In genomic region chr2:17754773-17755425, GRCh38 we compare ENCODE assay signal across 8 cellular contexts. TPM values are rescaled to one million over a fixed set of nuclear protein-coding genes. Genes with fewer than 3 reads are reported as not detected.
A peak's percentile ranks its signal among the peaks of the same experiment; 100 is the strongest.
DNase-seq lines count a peak whose midpoint lies in the region; ATAC-seq and TF ChIP-seq lines count a peak whose summit lies in the region.

No MANE protein-coding gene starts in this region.

- H3K27ac Mint-ChIP-seq in activated CD4-positive, alpha-beta T cell treated with anti-CD3 and anti-CD28 coated beads for 36 hours, result peak overlapping the region; percentile 93

- CTCF ChIA-PET in activated CD4-positive, alpha-beta T cell treated with anti-CD3 and anti-CD28 coated beads for 36 hours (lab: Charles Lee), result interaction anchor here (0.6 to 1.4 kb wide), 3 partner anchors 13 to 36 kb away, joined by 3 to 5 read pairs (median 4); no protein-coding TSS in a partner anchor

- H3K4me3 ChIP-seq in SJSA1, result peak overlapping the region; percentile 96
- H3K4me3 ChIP-seq in fibroblast of lung (replicated peaks in 1 of 4; ENCODE audit: control extremely low read depth in 1 of 4, insufficient read depth in 1 of 4, low read depth in 3 of 4, low read length in 4 of 4), result peak overlapping the region; percentile 77 to 90 (median 86)
- peak overlapping the region; percentile 65 to 99 (median 82) for H3K4me3 ChIP-seq in skin epidermis

- H3K9me3 Mint-ChIP-seq in activated CD4-positive, alpha-beta T cell treated with anti-CD3 and anti-CD28 coated beads for 36 hours (ENCODE audit: low read depth), result no peaks in the 10 kb centered on the region

- H3K27me3 ChIP-seq in SJSA1 (replicated peaks) (no peaks in the 10 kb centered on the region), fibroblast of lung (ENCODE audit: control insufficient read depth, insufficient read depth, low read length) (no peaks in the 10 kb centered on the region)

- peak overlapping the region; percentile 95 for H3K4me2 ChIP-seq in fibroblast of lung (ENCODE audit: extremely low read depth, insufficient read depth, low read length)

- H3K4me1 ChIP-seq in SJSA1 (replicated peaks), result peaks cover 18% of the 10 kb centered on the region
- peaks cover 6% of the 10 kb centered on the region for H3K4me1 ChIP-seq in fibroblast of lung (ENCODE audit: control insufficient read depth, extremely low read depth, insufficient read depth, low read length)

- POLR2A ChIA-PET in activated CD4-positive, alpha-beta T cell treated with anti-CD3 and anti-CD28 coated beads for 36 hours (lab: Charles Lee), result no interaction called here

- H3K9ac ChIP-seq in fibroblast of lung (ENCODE audit: insufficient read depth, low read length), result peak overlapping the region; percentile 94

- DNase-seq in activated CD4-positive, alpha-beta T cell treated with anti-CD3 and anti-CD28 coated beads for 36 hours, result no peak
- no peak for DNase-seq in activated CD4-positive, alpha-beta T cell treated with anti-CD3 and anti-CD28 coated beads, Interleukin-2, amount 50 U/mL, for 1 hour
- peak in 1 of 2 experiments; percentile 21 for DNase-seq in SJSA1 (ENCODE audit: low read depth in 1 of 2, low spot score in 2 of 2)
- peak in 1 of 2 donors; percentile 19 for DNase-seq in fibroblast of lung (ENCODE audit: low read depth in 2 of 2)
- DNase-seq in cerebellar nuclear complex (lab: John Stamatoyannopoulos, UW), result no peak

- H3K36me3 Mint-ChIP-seq in activated CD4-positive, alpha-beta T cell treated with anti-CD3 and anti-CD28 coated beads for 36 hours (ENCODE audit: low read depth), result peaks cover 8% of the 10 kb centered on the region

- H3K27ac ChIP-seq in SJSA1, result peak overlapping the region; percentile 97
- peak overlapping the region; percentile 92 for H3K27ac ChIP-seq in fibroblast of lung (ENCODE audit: insufficient read depth, low read length)
- peak overlapping the region in 17 of 21 experiments; percentile 86 to 100 (median 98) for H3K27ac ChIP-seq in skin epidermis

- no peak for TF ChIP-seq CTCF in fibroblast of lung (conservative IDR thresholded peaks at IDR 0.05 in 1 of 2, IDR thresholded peaks at IDR 0.05 in 1 of 2; ENCODE audit: low read depth in 1 of 2, low read length in 2 of 2)

- intact Hi-C loops in activated CD4-positive, alpha-beta T cell treated with anti-CD3 and anti-CD28 coated beads for 36 hours (cut with DNase I, micrococcal nuclease), result loop anchor here in 1 of 2 experiments (5.0 kb wide), 3 partner anchors 807 to 1592 kb away; partner anchors contain the start of gene RDH14

- H3K27me3 Mint-ChIP-seq in activated CD4-positive, alpha-beta T cell treated with anti-CD3 and anti-CD28 coated beads for 36 hours, result no peaks in the 10 kb centered on the region

- peak overlapping the region; percentile 91 for H3K4me3 Mint-ChIP-seq in activated CD4-positive, alpha-beta T cell treated with anti-CD3 and anti-CD28 coated beads for 36 hours

- H3K4me1 Mint-ChIP-seq in activated CD4-positive, alpha-beta T cell treated with anti-CD3 and anti-CD28 coated beads for 36 hours, result peaks cover 18% of the 10 kb centered on the region

- H3K79me2 ChIP-seq in fibroblast of lung (ENCODE audit: control insufficient read depth, insufficient read depth, low read length), result peaks cover 82% of the 10 kb centered on the region

- H3K36me3 ChIP-seq in SJSA1 (peaks cover 4% of the 10 kb centered on the region), fibroblast of lung (ENCODE audit: control insufficient read depth, insufficient read depth, low read length) (no peaks in the 10 kb centered on the region)

- no peak for ATAC-seq in activated CD4-positive, alpha-beta T cell treated with anti-CD3 and anti-CD28 coated beads for 36 hours
- ATAC-seq in HG03175 (IDR thresholded peaks at IDR 0.05; ENCODE audit: unreplicated experiment) (no peak), GM21786 (IDR thresholded peaks at IDR 0.05; ENCODE audit: unreplicated experiment) (no peak)

- peak overlapping the region; percentile 57 for H2AFZ ChIP-seq in fibroblast of lung (ENCODE audit: low read length)

- no peaks in the 10 kb centered on the region for H3K9me3 ChIP-seq in SJSA1 (replicated peaks)
- H3K9me3 ChIP-seq in fibroblast of lung (ENCODE audit: control insufficient read depth, insufficient read depth, low read depth, low read length), result no peaks in the 10 kb centered on the region

- H4K20me1 ChIP-seq in fibroblast of lung (ENCODE audit: control insufficient read depth, extremely low read depth, insufficient read depth, low read length), result no peaks in the 10 kb centered on the region

RNA-seq across cellular contexts. Expression of gene GEN1, which starts 1.0 kb away (rescaled TPM):
- 10 to 100 TPM; 21.9 to 25.4 TPM for total RNA-seq in activated CD4-positive, alpha-beta T cell treated with anti-CD3 and anti-CD28 coated beads for 36 hours
- 30.0 and 31.1 TPM in 2 replicates for total RNA-seq in SJSA1 (2014; rRNA removed; shearing (Covaris generic))
- total RNA-seq in fibroblast of lung, result 2.8 and 5.0 TPM in 2 replicates
- polyA plus RNA-seq in fibroblast of lung, result 5.6 and 8.7 TPM in 2 replicates
- polyA plus RNA-seq in fibroblast of lung (2012), result 2.5 and 3.9 TPM in 2 replicates
- polyA minus RNA-seq in fibroblast of lung (ENCODE audit: low replicate concordance), result 0.24 and 2.3 TPM in 2 replicates

RNA-seq across cellular contexts. Expression of gene SMC6, which starts 1.3 kb away (rescaled TPM):
- 10 to 100 TPM; 25.4 to 26.3 TPM for total RNA-seq in activated CD4-positive, alpha-beta T cell treated with anti-CD3 and anti-CD28 coated beads for 36 hours
- 35.8 and 52.2 TPM in 2 replicates for total RNA-seq in SJSA1 (2014; rRNA removed; shearing (Covaris generic))
- total RNA-seq in fibroblast of lung, result 21.8 and 22.8 TPM in 2 replicates
- polyA plus RNA-seq in fibroblast of lung, result 12.7 and 17.9 TPM in 2 replicates
- 12.1 and 14.4 TPM in 2 replicates for polyA plus RNA-seq in fibroblast of lung (2012)
- polyA minus RNA-seq in fibroblast of lung (ENCODE audit: low replicate concordance), result 1.4 and 3.2 TPM in 2 replicates
